Comparison of ENCODE assay signal across 9 cellular contexts in genomic region chr11:111976614-111977140, GRCh38. TPM values are rescaled to one million over a fixed set of nuclear protein-coding genes. Genes with fewer than 3 reads are reported as not detected.
DNase-seq lines count a peak whose midpoint lies in the region; ATAC-seq and TF ChIP-seq lines count a peak whose summit lies in the region.
"Had no signal": no experiment of that assay in that cellular context is flagged by ENCODE, and none has a peak within 500 bp of the region (broad histone marks: within the 10 kb centered on the region; RNA-seq: fewer than 3 reads in every experiment).

No MANE protein-coding gene starts in this region.

- peaks cover 19% of the 10 kb centered on the region for H3K27me3 Mint-ChIP-seq in activated CD4-positive, alpha-beta T cell treated with anti-CD3 and anti-CD28 coated beads, Interleukin-2, amount 10 ng/mL, durations not matched to agents 7 days and 5 days

- 37 to 50% methylated on average over 18 to 23 of the region's 23 CpGs for WGBS in transverse colon (ENCODE audit: low coverage in 1 of 2), 2 donors

- H3K36me3 Mint-ChIP-seq in activated CD4-positive, alpha-beta T cell treated with anti-CD3 and anti-CD28 coated beads, Interleukin-2, amount 10 ng/mL, durations not matched to agents 7 days and 5 days (ENCODE audit: low read depth) = no peaks in the 10 kb centered on the region

- in situ Hi-C loops in transverse colon (cut with MboI; ENCODE audit: low pct_ligation_motif_present in 1 of 4, low pct_unique_long_range_greater_than_20kb in 1 of 4, low sequenced_read_pairs in 3 of 4) = loop anchor here in 1 of 4 donors (10.0 kb wide), 1 partner anchor 102 kb away; the partner anchor contains the start of genes ALG9, CFAP68 and FDXACB1

- peak overlapping the region; percentile 39 for H3K4me3 Mint-ChIP-seq in activated CD4-positive, alpha-beta T cell treated with anti-CD3 and anti-CD28 coated beads, Interleukin-2, amount 10 ng/mL, durations not matched to agents 7 days and 5 days

- H3K4me3 ChIP-seq in coronary artery = peak overlapping the region; percentile 74
- peak overlapping the region; percentile 47 to 73 (median 64) for H3K4me3 ChIP-seq in transverse colon

- H3K27ac ChIP-seq in coronary artery = peak overlapping the region; percentile 95 to 96
- peak overlapping the region; percentile 73 to 95 (median 88) for H3K27ac ChIP-seq in transverse colon

- TF ChIP-seq EP300 in transverse colon (IDR thresholded peaks at IDR 0.05; ENCODE audit: low read depth) = no peak

- no peaks in the 10 kb centered on the region for H3K9me3 ChIP-seq in transverse colon

- POLR2A ChIA-PET in activated CD4-positive, alpha-beta T cell treated with anti-CD3 and anti-CD28 coated beads, Interleukin-2, amount 10 ng/mL, durations not matched to agents 7 days and 5 days (lab: Charles Lee) = no interaction called here

- no peak for ATAC-seq in GM19455 (IDR thresholded peaks at IDR 0.05; ENCODE audit: unreplicated experiment)

- DNase-seq in activated CD4-positive, alpha-beta T cell treated with anti-CD3 and anti-CD28 coated beads, Interleukin-2, amount 10 ng/mL, durations not matched to agents 7 days and 5 days = no peak
- no peak for DNase-seq in activated CD4-positive, alpha-beta T cell treated with anti-CD3 and anti-CD28 coated beads for 48 hours
- peak; percentile 86 for DNase-seq in coronary artery (ENCODE audit: low spot score)
- DNase-seq in medulla oblongata (ENCODE audit: extremely low spot score) = peak; percentile 38
- DNase-seq in transverse colon = no peak
- DNase-seq in GM10266 (ENCODE audit: extremely low spot score) = no peak
- DNase-seq in pons (ENCODE audit: low spot score) = no peak

- intact Hi-C loops in transverse colon (cut with DNase I; ENCODE audit: low total_unique reads) = loop anchor here (5.0 kb wide), 2 partner anchors 39 to 99 kb away; partner anchors contain the start of genes CFAP68, DIXDC1 and FDXACB1

- TF ChIP-seq POLR2A in transverse colon (IDR thresholded peaks at IDR 0.05) = no peak

- H3K36me3 ChIP-seq in transverse colon = no peaks in the 10 kb centered on the region

- CTCF ChIA-PET in activated CD4-positive, alpha-beta T cell treated with anti-CD3 and anti-CD28 coated beads, Interleukin-2, amount 10 ng/mL, durations not matched to agents 7 days and 5 days (lab: Charles Lee) = interaction anchor here (0.5 to 1.0 kb wide), 2 partner anchors 32 to 106 kb away, joined by 3 to 4 read pairs; no protein-coding TSS in a partner anchor

- TF ChIP-seq CTCF in coronary artery (IDR thresholded peaks at IDR 0.05) = no peak
- TF ChIP-seq CTCF in transverse colon (IDR thresholded peaks at IDR 0.05) = no peak
- no peak for TF ChIP-seq CTCF in GM10266 (IDR thresholded peaks at IDR 0.05; ENCODE audit: control insufficient read depth, insufficient read depth, low read depth, missing control alignments)

- peaks cover 0 to 48% (median 24%) of the 10 kb centered on the region in 4 donors for H3K4me1 ChIP-seq in transverse colon

- no peak overlapping the region for H3K27ac Mint-ChIP-seq in activated CD4-positive, alpha-beta T cell treated with anti-CD3 and anti-CD28 coated beads, Interleukin-2, amount 10 ng/mL, durations not matched to agents 7 days and 5 days

- no peaks in the 10 kb centered on the region for H3K9me3 Mint-ChIP-seq in activated CD4-positive, alpha-beta T cell treated with anti-CD3 and anti-CD28 coated beads, Interleukin-2, amount 10 ng/mL, durations not matched to agents 7 days and 5 days

- H3K4me1 Mint-ChIP-seq in activated CD4-positive, alpha-beta T cell treated with anti-CD3 and anti-CD28 coated beads, Interleukin-2, amount 10 ng/mL, durations not matched to agents 7 days and 5 days = peaks cover 7% of the 10 kb centered on the region

- H3K27me3 ChIP-seq in transverse colon = no peaks in the 10 kb centered on the region

RNA-seq across cellular contexts. Expression of gene DIXDC1, which starts 39.5 kb away (rescaled TPM):
- total RNA-seq in activated CD4-positive, alpha-beta T cell treated with anti-CD3 and anti-CD28 coated beads, Interleukin-2, amount 10 ng/mL, durations not matched to agents 7 days and 5 days = 1 to 10 TPM; 3.1 to 4.1 TPM
- total RNA-seq in transverse colon = 100 to 1,000 TPM in 1 of 4 donors, 10 to 100 TPM in 3; 21.8 to 115 (median 35.0) TPM

RNA-seq across cellular contexts. Expression of gene DLAT, which starts 48.5 kb away (rescaled TPM):
- 10 to 100 TPM; 27.7 to 31.6 TPM for total RNA-seq in activated CD4-positive, alpha-beta T cell treated with anti-CD3 and anti-CD28 coated beads, Interleukin-2, amount 10 ng/mL, durations not matched to agents 7 days and 5 days
- total RNA-seq in transverse colon = 10 to 100 TPM; 20.2 to 40.3 (median 23.8) TPM

RNA-seq across cellular contexts. Expression of gene C11orf52, which starts 58.0 kb away (rescaled TPM):
- under 1 TPM in 1 of 2 experiments, not detected in 1; 0.27 TPM for total RNA-seq in activated CD4-positive, alpha-beta T cell treated with anti-CD3 and anti-CD28 coated beads, Interleukin-2, amount 10 ng/mL, durations not matched to agents 7 days and 5 days
- total RNA-seq in transverse colon = 10 to 100 TPM in 1 of 4 donors, 1 to 10 TPM in 2, not detected in 1; 3.0 to 11.1 (median 9.1) TPM
- total RNA-seq: CD4-positive, CD25-positive, alpha-beta regulatory T cell had no signal

Comparison
In these comparisons a context has a peak if more than half of its experiments do, and no peak if none do; other contexts are left out.
1. DNase-seq: peak in coronary artery (single experiment) and medulla oblongata (single experiment); none in activated CD4-positive, alpha-beta T cell treated with anti-CD3 and anti-CD28 coated beads, Interleukin-2, amount 10 ng/mL, durations not matched to agents 7 days and 5 days (single experiment), activated CD4-positive, alpha-beta T cell treated with anti-CD3 and anti-CD28 coated beads for 48 hours (single experiment), transverse colon (single experiment), GM10266 (single experiment) and pons (single experiment).
2. RNA of gene DIXDC1, which starts 39.5 kb away (total RNA-seq): 21.8 to 115 TPM in transverse colon; 3.1 to 4.1 TPM in activated CD4-positive, alpha-beta T cell treated with anti-CD3 and anti-CD28 coated beads, Interleukin-2, amount 10 ng/mL, durations not matched to agents 7 days and 5 days; every median in the first group is over 4 times any median in the second.